Comparison of ENCODE assay signal across 8 cellular contexts in genomic region chr4:146522862-146523205, GRCh38. TPM values are rescaled to one million over a fixed set of nuclear protein-coding genes. Genes with fewer than 3 reads are reported as not detected.
DNase-seq lines count a peak whose midpoint lies in the region; ATAC-seq, FAIRE-seq and TF ChIP-seq lines count a peak whose summit lies in the region.

No MANE protein-coding gene starts in this region.

- H3K4me3 ChIP-seq in GM12864 (ENCODE audit: low read depth, low read length) (peak overlapping the region; percentile 71), IMR-90 (ENCODE audit: insufficient read depth, low read depth, low read length) (peak overlapping the region; percentile 94), K562 (peak overlapping the region; percentile 85), upper lobe of right lung (peak overlapping the region; percentile 74)

- H2BK5ac ChIP-seq in IMR-90 (ENCODE audit: low read depth, low read length, poor library complexity, severe bottlenecking), result no peak overlapping the region

- no peak for TF ChIP-seq POLR2A in IMR-90 (IDR thresholded peaks at IDR 0.05; ENCODE audit: low read depth, low read length)
- no peak for TF ChIP-seq POLR2A in K562 (conservative IDR thresholded peaks at IDR 0.05)

- H3K4me2 ChIP-seq in IMR-90 (ENCODE audit: low read depth, low read length) (peak overlapping the region; percentile 91), K562 (ENCODE audit: insufficient read depth, low read length) (peak overlapping the region; percentile 100)

- no peak overlapping the region for H2BK20ac ChIP-seq in IMR-90 (ENCODE audit: low read depth, low read length)

- TF ChIP-seq CTCF in GM12864 (IDR thresholded peaks at IDR 0.05; ENCODE audit: low read depth, low read length, missing control alignments) (no peak), IMR-90 (conservative IDR thresholded peaks at IDR 0.05; ENCODE audit: low read depth, low read length) (no peak), K562 (IDR thresholded peaks at IDR 0.05 in 2 of 3, conservative IDR thresholded peaks at IDR 0.05 in 1 of 3; ENCODE audit: insufficient read depth in 2 of 3, low read depth in 1 of 3, low read length in 3 of 3) (no peak), upper lobe of right lung (IDR thresholded peaks at IDR 0.05) (no peak)

- DNase-seq in GM12864 (ENCODE audit: low read depth) (no peak), IMR-90 (peak; percentile 4), K562 (ENCODE audit: extremely low read depth in 1 of 4, low spot score in 3 of 4) (peak in 1 of 4 experiments; percentile 35), left lobe of liver (ENCODE audit: low spot score) (no peak), upper lobe of right lung (no peak), NCI-H1417 treated with DMSO at 0.1 percent for 48 hours (lab: John Stamatoyannopoulos, UW) (no peak)
- no peak for DNase-seq in stimulated activated CD4-positive, alpha-beta T cell treated with anti-CD3 and anti-CD28 coated beads, Interleukin-12 subunit alpha, Interleukin-12 subunit beta, amount 100 ng/mL, for 4 hours

- H3K9me3 ChIP-seq in IMR-90 (ENCODE audit: control insufficient read depth, insufficient read depth, low read length), result no peaks in the 10 kb centered on the region
- no peaks in the 10 kb centered on the region for H3K9me3 ChIP-seq in K562 (replicated peaks; ENCODE audit: control insufficient read depth, insufficient read depth, low read depth, low read length)
- no peaks in the 10 kb centered on the region for H3K9me3 ChIP-seq in upper lobe of right lung

- H3K4me1 ChIP-seq in IMR-90 (ENCODE audit: control insufficient read depth, insufficient read depth, low read length) (no peaks in the 10 kb centered on the region), K562 (replicated peaks in 1 of 2; ENCODE audit: control insufficient read depth in 2 of 2, insufficient read depth in 2 of 2, low read length in 2 of 2) (peaks cover 16 to 18% of the 10 kb centered on the region in 2 experiments; a peak in 4 of 5 replicates), upper lobe of right lung (peaks cover 10% of the 10 kb centered on the region)

- H3K9ac ChIP-seq in IMR-90 (ENCODE audit: low read depth, low read length), result peak overlapping the region; percentile 74
- H3K9ac ChIP-seq in K562 (ENCODE audit: insufficient read depth in 1 of 2, low read depth in 2 of 2, low read length in 2 of 2), result peak overlapping the region; percentile 95 to 99

- intact Hi-C loops in IMR-90 (cut with micrococcal nuclease), result loop anchor here (5.0 to 10.0 kb wide), 2 partner anchors 114 to 572 kb away; partner anchors contain the start of gene POU4F2
- intact Hi-C loops in K562 (cut with micrococcal nuclease), result loop anchor here (5.0 to 10.0 kb wide), 2 partner anchors 181 to 1092 kb away; partner anchors contain the start of gene TMEM184C
- intact Hi-C loops in upper lobe of right lung (cut with DNase I), result no loop called here

- H2AK9ac ChIP-seq in IMR-90 (replicated peaks; ENCODE audit: low read depth, low read length, poor library complexity), result peak overlapping the region; percentile 61

- no peaks in the 10 kb centered on the region for H3K36me3 ChIP-seq in IMR-90 (ENCODE audit: control insufficient read depth, insufficient read depth, low read length)
- H3K36me3 ChIP-seq in K562 (ENCODE audit: control insufficient read depth, insufficient read depth, low read length), result no peaks in the 10 kb centered on the region
- H3K36me3 ChIP-seq in upper lobe of right lung, result no peaks in the 10 kb centered on the region

- H3K4ac ChIP-seq in IMR-90 (ENCODE audit: low read depth, low read length), result peak overlapping the region; percentile 40

- H3K9me1 ChIP-seq in IMR-90 (ENCODE audit: insufficient read depth, low read length) (no peaks in the 10 kb centered on the region), K562 (ENCODE audit: control insufficient read depth, insufficient read depth, low read length) (no peaks in the 10 kb centered on the region)

- TF ChIP-seq RAD21 in IMR-90 (IDR thresholded peaks at IDR 0.05; ENCODE audit: low read length), result no peak
- TF ChIP-seq RAD21 in K562 (CRISPR knock-in tag; conservative IDR thresholded peaks at IDR 0.05 in 1 of 2, IDR thresholded peaks at IDR 0.05 in 1 of 2), result no peak

- peak overlapping the region in 1 of 2 experiments; percentile 57; a peak in 1 of 4 replicates for H4K8ac ChIP-seq in IMR-90 (ENCODE audit: low read depth in 2 of 2, low read length in 2 of 2)

- H4K91ac ChIP-seq in IMR-90 (ENCODE audit: insufficient read depth, low read depth, low read length), result no peak overlapping the region; the same call in 1 of the 2 replicates

- no peak overlapping the region for H2BK15ac ChIP-seq in IMR-90 (ENCODE audit: low read depth, low read length)

- in situ Hi-C loops in IMR-90 (cut with MboI; ENCODE audit: low sequenced_read_pairs) (no loop called here), K562 (cut with MboI) (no loop called here)

- TF ChIP-seq EP300 in K562 (IDR thresholded peaks at IDR 0.05; ENCODE audit: low read length), result no peak

- peaks cover 24 to 26% of the 10 kb centered on the region in 2 experiments for H3K79me1 ChIP-seq in IMR-90 (ENCODE audit: low read depth in 1 of 2, low read length in 2 of 2)

- POLR2A ChIA-PET in IMR-90 (lab: Charles Lee; ENCODE audit: unreplicated experiment) (interaction anchor here (0.5 to 0.7 kb wide), 2 partner anchors 13 to 471 kb away, joined by 3 to 4 read pairs; no protein-coding TSS in a partner anchor), K562 (lab: Yijun Ruan, JAX) (interaction anchor here (0.5 to 1.1 kb wide), 7 partner anchors 11 to 1129 kb away, joined by 3 read pairs; no protein-coding TSS in a partner anchor)

- BruUV-seq in IMR-90 (replicated peaks; lab: Mats Ljungman, UMichigan) (no TSS peak), K562 (replicated peaks; lab: Mats Ljungman, UMichigan) (no TSS peak)

- dilution Hi-C loops in IMR-90 (cut with HindIII; ENCODE audit: low sequenced_read_pairs, unreplicated experiment), result no loop called here

- no peak overlapping the region for H3K18ac ChIP-seq in IMR-90 (ENCODE audit: low read depth, low read length)

- H2AK5ac ChIP-seq in IMR-90 (ENCODE audit: low read depth, low read length), result no peak overlapping the region

- 0 out of 2 replicates have a peak overlapping the region, but pooled peaks have one; percentile 10 for H3K56ac ChIP-seq in IMR-90 (ENCODE audit: extremely low read depth, insufficient read depth, low read length)

- no peak overlapping the region for H3K14ac ChIP-seq in IMR-90 (replicated peaks; ENCODE audit: low read depth, low read length)

- no peak overlapping the region for H2BK120ac ChIP-seq in IMR-90 (ENCODE audit: low read depth, low read length)

- WGBS in IMR-90 (ENCODE audit: extremely low coverage in 2 of 2, insufficient read length in 1 of 2), 2 experiments, result no CpG with 5 or more reads among the region's 7 CpGs
- WGBS in K562 (ENCODE audit: insufficient coverage, low coverage, missing lambda C conversion rate), result 2% methylated on average over 7 of the region's 7 CpGs

- no peaks in the 10 kb centered on the region for H4K20me1 ChIP-seq in IMR-90 (ENCODE audit: insufficient read depth, low read length)
- H4K20me1 ChIP-seq in K562 (replicated peaks; ENCODE audit: control insufficient read depth, insufficient read depth, low read length), result no peaks in the 10 kb centered on the region

- H2AFZ ChIP-seq in IMR-90 (replicated peaks; ENCODE audit: low read length, poor library complexity) (peak overlapping the region; percentile 100), K562 (ENCODE audit: low read depth, low read length) (peak overlapping the region; percentile 100)

- H3K79me2 ChIP-seq in K562 (ENCODE audit: control insufficient read depth, insufficient read depth, low read length), result peaks cover 47% of the 10 kb centered on the region

- ATAC-seq in GM21717 (IDR thresholded peaks at IDR 0.05; ENCODE audit: unreplicated experiment), result peak; percentile 17
- ATAC-seq in IMR-90 (ENCODE audit: low read depth), result no peak
- peak; percentile 14 for ATAC-seq in K562
- peak; percentile 1 for ATAC-seq in left lobe of liver
- ATAC-seq in upper lobe of right lung, result no peak

- peak overlapping the region; percentile 37; the same call in 1 of the 2 replicates for H3K23ac ChIP-seq in IMR-90 (ENCODE audit: low read depth, low read length)

- FAIRE-seq in K562 (lab: Jason Lieb, UNC), result no peak

- H3K27ac ChIP-seq in IMR-90 (ENCODE audit: insufficient read depth, low read length) (peak overlapping the region; percentile 51; the same call in 1 of the 2 replicates), K562 (ENCODE audit: extremely low read depth, low read depth, low read length) (peak overlapping the region; percentile 95), upper lobe of right lung (peak overlapping the region; percentile 84)

- no peaks in the 10 kb centered on the region for H3K27me3 ChIP-seq in IMR-90 (ENCODE audit: control insufficient read depth, insufficient read depth, low read length)
- H3K27me3 ChIP-seq in K562 (ENCODE audit: control insufficient read depth in 2 of 2, insufficient read depth in 2 of 2, low read length in 2 of 2), result no peaks in the 10 kb centered on the region
- H3K27me3 ChIP-seq in upper lobe of right lung, result no peaks in the 10 kb centered on the region

- CTCF ChIA-PET in IMR-90 (lab: Yijun Ruan, JAX) (no interaction called here), K562 (lab: Yijun Ruan, JAX; ENCODE audit: low intra/inter-chr PET ratio) (no interaction called here)

- no peak overlapping the region for H4K5ac ChIP-seq in IMR-90 (ENCODE audit: low read depth, low read length)

RNA-seq across cellular contexts. Expression of gene SLC10A7, which starts 1.1 kb away (rescaled TPM):
- total RNA-seq in IMR-90 (2012; rRNA removed) (8.4 and 15.3 TPM in 2 replicates), K562 (2014; rRNA removed) (11.4 and 16.1 TPM in 2 replicates), K562 (2014; rRNA removed; fragmentation: Illumina TruSeq; extraction: Trizol) (22.8 and 25.3 TPM in 2 replicates), K562 (2015; rRNA removed; fragmentation: Illumina TruSeq; extraction: Trizol) (17.5 and 18.7 TPM in 2 replicates), K562 (2021) (13.9 and 14.8 TPM in 2 replicates), left lobe of liver (8.6 TPM), upper lobe of right lung (19.3 TPM)
- polyA plus RNA-seq in IMR-90 (2012; rRNA removed) (4.3 and 5.2 TPM in 2 replicates), K562 (2011; rRNA removed) (18.9 and 21.5 TPM in 2 replicates), K562 (2014; fragmentation: Illumina TruSeq; extraction: Trizol) (13.6 and 18.2 TPM in 2 replicates), K562 (2014; fragmentation: Nextera tagmentation; extraction: Ambion mirVana) (1 to 10 TPM; 6.4 to 8.9 TPM), K562 (2014; rRNA removed) (9.6 and 13.6 TPM in 2 replicates)
- polyA plus RNA-seq in IMR-90 (2012; cell fraction: cytosol; rRNA removed), result 0.58 and 0.66 TPM in 2 replicates
- 0.87 and 9.2 TPM in 2 replicates for polyA plus RNA-seq in IMR-90 (2012; cell fraction: nucleus; rRNA removed; ENCODE audit: low replicate concordance)
- 32.0 and 65.9 TPM in 2 replicates for total RNA-seq in K562 (2011; cell fraction: chromatin; rRNA removed; ENCODE audit: low replicate concordance)
- total RNA-seq in K562 (2011; cell fraction: nucleolus; rRNA removed), result 18.0 and 21.6 TPM in 2 replicates
- total RNA-seq in K562 (2011; cell fraction: nucleoplasm; rRNA removed), result 41.2 and 63.6 TPM in 2 replicates
- polyA plus RNA-seq in K562 (2011; cell fraction: cytosol; rRNA removed), result 6.6 and 17.5 TPM in 2 replicates
- polyA plus RNA-seq in K562 (2011; cell fraction: nucleus; rRNA removed), result 13.3 and 21.5 TPM in 2 replicates
- polyA plus RNA-seq in K562 (2012), result 7.7 and 11.9 TPM in 2 replicates
- 32.3 and 37.2 TPM in 2 replicates for polyA minus RNA-seq in K562 (2011; rRNA and poly(A)+ RNA removed)
- 12.5 and 12.7 TPM in 2 replicates for polyA minus RNA-seq in K562 (2011; cell fraction: cytosol; rRNA and poly(A)+ RNA removed)
- 26.8 and 53.9 TPM in 2 replicates for polyA minus RNA-seq in K562 (2011; cell fraction: nucleus; rRNA and poly(A)+ RNA removed)

Comparison
In these comparisons a context has a peak if more than half of its experiments do, and no peak if none do; other contexts are left out.
1. ATAC-seq: peak in GM21717 (single experiment), K562 (single experiment) and left lobe of liver (single experiment); none in IMR-90 (single experiment) and upper lobe of right lung (single experiment).
2. Peak in every context shown above with its lines, with median percentiles within 50 percentile points of each other: H3K4me3 ChIP-seq and H3K27ac ChIP-seq.